Comparison of ENCODE assay signal across 8 cellular contexts in genomic region chr11:68211546-68211945, GRCh38. TPM values are rescaled to one million over a fixed set of nuclear protein-coding genes. Genes with fewer than 3 reads are reported as not detected.
A peak's percentile ranks its signal among the peaks of the same experiment; 100 is the strongest.
DNase-seq lines count a peak whose midpoint lies in the region; ATAC-seq and TF ChIP-seq lines count a peak whose summit lies in the region.

No MANE protein-coding gene starts in this region.

- peak; percentile 27 for DNase-seq in activated CD4-positive, alpha-beta T cell treated with anti-CD3 and anti-CD28 coated beads for 48 hours
- DNase-seq in activated CD4-positive, alpha-beta T cell treated with anti-CD3 and anti-CD28 coated beads, Interleukin-2, amount 50 U/mL, for 1 hour = no peak
- DNase-seq in activated naive CD8-positive, alpha-beta T cell treated with anti-CD3 and anti-CD28 coated beads for 36 hours = no peak
- DNase-seq in left kidney (ENCODE audit: low read depth, low spot score) (peak; percentile 26), suprapubic skin (ENCODE audit: low spot score in 2 of 2) (peak in 1 of 2 donors; percentile 71), hepatic stellate cell (ENCODE audit: low spot score) (no peak), iPS-NIHi11 (ENCODE audit: low spot score) (no peak)

- no peaks in the 10 kb centered on the region for H3K9me3 ChIP-seq in suprapubic skin

- 20% methylated on average over 14 of the region's 14 CpGs for WGBS in suprapubic skin

- H3K36me3 ChIP-seq in suprapubic skin = no peaks in the 10 kb centered on the region

- H3K36me3 Mint-ChIP-seq in activated naive CD8-positive, alpha-beta T cell treated with anti-CD3 and anti-CD28 coated beads for 36 hours = no peaks in the 10 kb centered on the region

- no peaks in the 10 kb centered on the region for H3K27me3 ChIP-seq in suprapubic skin

- H3K4me3 ChIP-seq in suprapubic skin = peak overlapping the region; percentile 75

- no peak for ATAC-seq in HG02938 (IDR thresholded peaks at IDR 0.05; ENCODE audit: unreplicated experiment)

- TF ChIP-seq POLR2A in suprapubic skin (IDR thresholded peaks at IDR 0.05) = no peak

- peak overlapping the region; percentile 71 for H3K27ac Mint-ChIP-seq in activated naive CD8-positive, alpha-beta T cell treated with anti-CD3 and anti-CD28 coated beads for 36 hours

- TF ChIP-seq CTCF in suprapubic skin (IDR thresholded peaks at IDR 0.05) = no peak

- TF ChIP-seq EP300 in suprapubic skin (IDR thresholded peaks at IDR 0.05) = no peak

- no peak overlapping the region for H3K27ac ChIP-seq in suprapubic skin

- peaks cover 15% of the 10 kb centered on the region for H3K27me3 Mint-ChIP-seq in activated naive CD8-positive, alpha-beta T cell treated with anti-CD3 and anti-CD28 coated beads for 36 hours

- H3K9me3 Mint-ChIP-seq in activated naive CD8-positive, alpha-beta T cell treated with anti-CD3 and anti-CD28 coated beads for 36 hours = no peaks in the 10 kb centered on the region

- H3K4me1 Mint-ChIP-seq in activated naive CD8-positive, alpha-beta T cell treated with anti-CD3 and anti-CD28 coated beads for 36 hours = peaks cover 47% of the 10 kb centered on the region

- peak overlapping the region; percentile 82 for H3K4me3 Mint-ChIP-seq in activated naive CD8-positive, alpha-beta T cell treated with anti-CD3 and anti-CD28 coated beads for 36 hours

- peaks cover 71% of the 10 kb centered on the region for H3K4me1 ChIP-seq in suprapubic skin

RNA-seq across cellular contexts. Expression of gene KMT5B, which starts 1.6 kb away (rescaled TPM):
- 10 to 100 TPM; 15.7 to 18.4 TPM for total RNA-seq in activated naive CD8-positive, alpha-beta T cell treated with anti-CD3 and anti-CD28 coated beads for 36 hours
- 10 to 100 TPM; 27.2 to 40.5 (median 33.3) TPM for total RNA-seq in suprapubic skin

Comparison
In these comparisons a context has a peak if more than half of its experiments do, and no peak if none do; other contexts are left out.
1. DNase-seq: peak in activated CD4-positive, alpha-beta T cell treated with anti-CD3 and anti-CD28 coated beads for 48 hours (single experiment) and left kidney (single experiment); none in activated CD4-positive, alpha-beta T cell treated with anti-CD3 and anti-CD28 coated beads, Interleukin-2, amount 50 U/mL, for 1 hour (single experiment), activated naive CD8-positive, alpha-beta T cell treated with anti-CD3 and anti-CD28 coated beads for 36 hours (single experiment), hepatic stellate cell (single experiment) and iPS-NIHi11 (single experiment).